ENCODE assay signal across 8 cellular contexts in genomic region chr19:49106648-49107135, GRCh38. TPM values are rescaled to one million over a fixed set of nuclear protein-coding genes. Genes with fewer than 3 reads are reported as not detected.
DNase-seq lines count a peak whose midpoint lies in the region; ATAC-seq, FAIRE-seq and TF ChIP-seq lines count a peak whose summit lies in the region.

No MANE protein-coding gene starts in this region.

- H3K27me3 Mint-ChIP-seq in HFFc6 (ENCODE audit: insufficient read depth), result peaks cover 11% of the 10 kb centered on the region
- H3K27me3 Mint-ChIP-seq in activated naive CD8-positive, alpha-beta T cell treated with anti-CD3 and anti-CD28 coated beads for 36 hours, result no peaks in the 10 kb centered on the region

- no peak for FAIRE-seq in small intestine (lab: Jason Lieb, UNC)

- H3K27ac ChIP-seq in small intestine (ENCODE audit: low read depth in 1 of 2, low read length in 1 of 2), result no peak overlapping the region

- H3K9me3 Mint-ChIP-seq in HFFc6, result no peaks in the 10 kb centered on the region
- H3K9me3 Mint-ChIP-seq in activated naive CD8-positive, alpha-beta T cell treated with anti-CD3 and anti-CD28 coated beads for 36 hours, result no peaks in the 10 kb centered on the region

- 56 to 64% (median 63%) methylated on average over 12 of the region's 12 CpGs for WGBS in small intestine, 3 donors

- DNase-seq in BE2C (peak; percentile 83), HFFc6 (peak; percentile 33), left ventricle myocardium superior (peak; percentile 75), small intestine (peak; percentile 61), NCI-H1048 (lab: John Stamatoyannopoulos, UW) (no peak)
- peak; percentile 62 for DNase-seq in activated naive CD8-positive, alpha-beta T cell treated with anti-CD3 and anti-CD28 coated beads for 36 hours

- H3K9me3 ChIP-seq in BE2C (no peaks in the 10 kb centered on the region), small intestine (ENCODE audit: control insufficient read depth, low read depth) (no peaks in the 10 kb centered on the region)

- peak overlapping the region; percentile 70; the same call in 1 of the 2 replicates for H3K27ac Mint-ChIP-seq in HFFc6
- no peak overlapping the region for H3K27ac Mint-ChIP-seq in activated naive CD8-positive, alpha-beta T cell treated with anti-CD3 and anti-CD28 coated beads for 36 hours

- H3K4me3 ChIP-seq in BE2C (ENCODE audit: low read depth, low read length) (no peak overlapping the region), small intestine (ENCODE audit: low read depth in 1 of 2, low read length in 2 of 2) (no peak overlapping the region)

- H3K36me3 Mint-ChIP-seq in HFFc6 (ENCODE audit: low read depth), result peaks cover 32% of the 10 kb centered on the region
- H3K36me3 Mint-ChIP-seq in activated naive CD8-positive, alpha-beta T cell treated with anti-CD3 and anti-CD28 coated beads for 36 hours, result peaks cover 28% of the 10 kb centered on the region

- peaks cover 39% of the 10 kb centered on the region for H3K4me1 Mint-ChIP-seq in HFFc6 (ENCODE audit: low read depth)
- peaks cover 2% of the 10 kb centered on the region for H3K4me1 Mint-ChIP-seq in activated naive CD8-positive, alpha-beta T cell treated with anti-CD3 and anti-CD28 coated beads for 36 hours

- H3K36me3 ChIP-seq in BE2C (peaks cover 83% of the 10 kb centered on the region), small intestine (ENCODE audit: control insufficient read depth in 2 of 2, insufficient read depth in 2 of 2, low read length in 2 of 2) (peaks cover 17 to 20% of the 10 kb centered on the region in 2 donors)

- no peak overlapping the region; the same call in 1 of the 2 replicates for H3K4me3 Mint-ChIP-seq in HFFc6
- H3K4me3 Mint-ChIP-seq in activated naive CD8-positive, alpha-beta T cell treated with anti-CD3 and anti-CD28 coated beads for 36 hours, result peak overlapping the region; percentile 5

- H3K4me1 ChIP-seq in BE2C, result peaks cover 20% of the 10 kb centered on the region
- H3K4me1 ChIP-seq in small intestine (ENCODE audit: control insufficient read depth in 2 of 2, insufficient read depth in 1 of 2, low read depth in 1 of 2, low read length in 1 of 2), result no peaks in the 10 kb centered on the region

- H3K27me3 ChIP-seq in BE2C (no peaks in the 10 kb centered on the region), small intestine (ENCODE audit: control insufficient read depth in 2 of 2, insufficient read depth in 2 of 2, low read length in 2 of 2) (no peaks in the 10 kb centered on the region)

- TF ChIP-seq CTCF in BE2C (IDR thresholded peaks at IDR 0.05; ENCODE audit: low read depth, low read length) (peak; percentile 94), HFFc6 (IDR thresholded peaks at IDR 0.05) (peak; percentile 94)

- ATAC-seq in SK-N-SH treated with all-trans-retinoic acid at 6 μM for 48 hours (peak; percentile 68), left ventricle myocardium superior (peak; percentile 40), HG03439 (IDR thresholded peaks at IDR 0.05; ENCODE audit: unreplicated experiment) (no peak)

- intact Hi-C loops in left ventricle myocardium superior (cut with micrococcal nuclease), result no loop called here

TF ChIP-seq in SK-N-SH treated with all-trans-retinoic acid at 6 μM for 48 hours, 23 proteins besides CTCF, POLR2A, EP300 and RAD21 (continues in another document):
- TF ChIP-seq TCF4 (CRISPR knock-in tag; IDR thresholded peaks at IDR 0.05; ENCODE audit: borderline replicate concordance) (no peak), PPARA (CRISPR knock-in tag; IDR thresholded peaks at IDR 0.05; ENCODE audit: borderline replicate concordance) (no peak), CREB5 (CRISPR knock-in tag; IDR thresholded peaks at IDR 0.05; ENCODE audit: low read depth) (no peak), OSR1 (CRISPR knock-in tag; IDR thresholded peaks at IDR 0.05) (no peak), TSHZ2 (CRISPR knock-in tag; IDR thresholded peaks at IDR 0.05) (no peak), ZNF70 (CRISPR knock-in tag; IDR thresholded peaks at IDR 0.05) (no peak), ZNF8 (CRISPR knock-in tag; IDR thresholded peaks at IDR 0.05) (no peak), ISL1 (CRISPR knock-in tag; IDR thresholded peaks at IDR 0.05) (no peak), RARB (CRISPR knock-in tag; IDR thresholded peaks at IDR 0.05) (no peak), ESRRG (CRISPR knock-in tag; IDR thresholded peaks at IDR 0.05) (no peak)

RNA-seq across cellular contexts. Expression of gene LIN7B, which starts 7.5 kb away (rescaled TPM):
- 22.0 TPM for polyA plus RNA-seq in BE2C (2012; ENCODE audit: insufficient read depth, insufficient read length, low read depth)
- 10 to 100 TPM in 4 of 6 experiments, 1 to 10 TPM in 2; 9.3 to 12.7 (median 10.2) TPM for total RNA-seq in HFFc6 (2021; fragmentation: NEBNext Ultra II Directional; extraction: Animal tissue kit (Norgen Biotek cat#: 25700))
- 1 to 10 TPM; 2.2 to 2.5 TPM for total RNA-seq in activated naive CD8-positive, alpha-beta T cell treated with anti-CD3 and anti-CD28 coated beads for 36 hours
- total RNA-seq in left ventricle myocardium superior, result 19.8 TPM
- 10 to 100 TPM in 2 of 3 donors, 1 to 10 TPM in 1; 8.4 to 21.9 (median 20.5) TPM for polyA plus RNA-seq in small intestine

RNA-seq across cellular contexts. Expression of gene C19orf73, which starts 12.3 kb away (rescaled TPM):
- 1.3 TPM for polyA plus RNA-seq in BE2C (2012; ENCODE audit: insufficient read depth, insufficient read length, low read depth)
- total RNA-seq in HFFc6 (2021; fragmentation: NEBNext Ultra II Directional; extraction: Animal tissue kit (Norgen Biotek cat#: 25700)), result 1 to 10 TPM in 1 of 6 experiments, under 1 TPM in 5; 0.60 to 1.1 (median 0.71) TPM
- total RNA-seq in activated naive CD8-positive, alpha-beta T cell treated with anti-CD3 and anti-CD28 coated beads for 36 hours, result 1 to 10 TPM; 1.0 to 1.3 TPM
- total RNA-seq in left ventricle myocardium superior, result 1.2 TPM
- 1 to 10 TPM; 3.8 to 7.6 (median 5.0) TPM for polyA plus RNA-seq in small intestine

RNA-seq across cellular contexts. Expression of gene PPFIA3, which starts 12.7 kb away (rescaled TPM):
- 44.4 TPM for polyA plus RNA-seq in BE2C (2012; ENCODE audit: insufficient read depth, insufficient read length, low read depth)
- 1 to 10 TPM; 1.9 to 2.4 (median 2.3) TPM for total RNA-seq in HFFc6 (2021; fragmentation: NEBNext Ultra II Directional; extraction: Animal tissue kit (Norgen Biotek cat#: 25700))
- total RNA-seq in activated naive CD8-positive, alpha-beta T cell treated with anti-CD3 and anti-CD28 coated beads for 36 hours, result 1 to 10 TPM; 3.2 to 4.3 TPM
- total RNA-seq in left ventricle myocardium superior, result 4.0 TPM
- polyA plus RNA-seq in small intestine, result 10 to 100 TPM; 28.2 to 48.6 (median 32.0) TPM

RNA-seq across cellular contexts. Expression of gene SNRNP70, which starts 21.4 kb away (rescaled TPM):
- polyA plus RNA-seq in BE2C (2012; ENCODE audit: insufficient read depth, insufficient read length, low read depth), result 206 TPM
- total RNA-seq in HFFc6 (2021; fragmentation: NEBNext Ultra II Directional; extraction: Animal tissue kit (Norgen Biotek cat#: 25700)), result 100 to 1,000 TPM; 134 to 164 (median 156) TPM
- 100 to 1,000 TPM; 205 to 230 TPM for total RNA-seq in activated naive CD8-positive, alpha-beta T cell treated with anti-CD3 and anti-CD28 coated beads for 36 hours
- 139 TPM for total RNA-seq in left ventricle myocardium superior
- polyA plus RNA-seq in small intestine, result 100 to 1,000 TPM; 159 to 237 (median 220) TPM

RNA-seq across cellular contexts. Expression of gene KCNA7, which starts 34.2 kb away (rescaled TPM):
- polyA plus RNA-seq in BE2C (2012; ENCODE audit: insufficient read depth, insufficient read length, low read depth), result not detected
- total RNA-seq in HFFc6 (2021; fragmentation: NEBNext Ultra II Directional; extraction: Animal tissue kit (Norgen Biotek cat#: 25700)), result not detected
- not detected for total RNA-seq in activated naive CD8-positive, alpha-beta T cell treated with anti-CD3 and anti-CD28 coated beads for 36 hours
- total RNA-seq in left ventricle myocardium superior, result 0.42 TPM
- not detected for polyA plus RNA-seq in small intestine
